20 cellular contexts compared by ENCODE assay signal in genomic region chr14:57375156-57375555, GRCh38. TPM values are rescaled to one million over a fixed set of nuclear protein-coding genes. Genes with fewer than 3 reads are reported as not detected.
A peak's percentile ranks its signal among the peaks of the same experiment; 100 is the strongest.
DNase-seq lines count a peak whose midpoint lies in the region; ATAC-seq and TF ChIP-seq lines count a peak whose summit lies in the region.
"Had no signal": no experiment of that assay in that cellular context is flagged by ENCODE, and none has a peak within 500 bp of the region (broad histone marks: within the 10 kb centered on the region; RNA-seq: fewer than 3 reads in every experiment).

No MANE protein-coding gene starts in this region.

- no peaks in the 10 kb centered on the region for H3K4me1 Mint-ChIP-seq in T-helper 17 cell
- H3K4me1 Mint-ChIP-seq in natural killer cell treated with Interleukin-12 subunit alpha and Interleukin-12 subunit beta and Interleukin-15 and Interleukin-18, amount 100 ng/mL, for 72 hours (ENCODE audit: low read depth in 2 of 2): no peaks in the 10 kb centered on the region
- H3K4me1 Mint-ChIP-seq: CD4-positive, CD25-positive, alpha-beta regulatory T cell; CD8-positive, alpha-beta memory T cell had no signal

- H3K27me3 Mint-ChIP-seq in T-helper 17 cell: peaks cover 18% of the 10 kb centered on the region
- H3K27me3 Mint-ChIP-seq in natural killer cell treated with Interleukin-12 subunit alpha and Interleukin-12 subunit beta and Interleukin-15 and Interleukin-18, amount 100 ng/mL, for 72 hours: peaks cover 5 to 9% of the 10 kb centered on the region in 2 donors

- no peaks in the 10 kb centered on the region for H3K36me3 Mint-ChIP-seq in T-helper 17 cell (ENCODE audit: low read depth)
- H3K36me3 Mint-ChIP-seq in natural killer cell treated with Interleukin-12 subunit alpha and Interleukin-12 subunit beta and Interleukin-15 and Interleukin-18, amount 100 ng/mL, for 72 hours: peaks cover 2% of the 10 kb centered on the region
- H3K36me3 Mint-ChIP-seq: CD4-positive, CD25-positive, alpha-beta regulatory T cell; CD8-positive, alpha-beta memory T cell had no signal

- intact Hi-C loops in A673 (cut with micrococcal nuclease; ENCODE audit: unreplicated experiment): loop anchor here (5.0 to 10.0 kb wide), 2 partner anchors 310 to 818 kb away; no protein-coding TSS in a partner anchor

- no TSS peak for BruUV-seq in A673 (replicated peaks; lab: Mats Ljungman, UMichigan)

- POLR2A ChIA-PET in A673 (lab: Charles Lee; ENCODE audit: low non-redundant PET): interaction anchor here (0.5 to 0.6 kb wide), 2 partner anchors 39 to 549 kb away, joined by 3 to 5 read pairs; no protein-coding TSS in a partner anchor

- CTCF ChIA-PET in A673 (lab: Charles Lee): no interaction called here

- H3K36me3 ChIP-seq in A673 (ENCODE audit: insufficient read depth, low read length, poor library complexity, severe bottlenecking): no peaks in the 10 kb centered on the region
- H3K36me3 ChIP-seq: BE2C had no signal

- peaks cover 11% of the 10 kb centered on the region for H3K4me1 ChIP-seq in A673 (ENCODE audit: insufficient read depth, low read length, poor library complexity, severe bottlenecking)
- H3K4me1 ChIP-seq: BE2C had no signal

- H3K4me3 ChIP-seq in A673 (ENCODE audit: low read depth, low read length, poor library complexity, severe bottlenecking): no peak overlapping the region
- H3K4me3 ChIP-seq: GM23248 had no signal

- no peaks in the 10 kb centered on the region for H3K9me3 Mint-ChIP-seq in natural killer cell treated with Interleukin-12 subunit alpha and Interleukin-12 subunit beta and Interleukin-15 and Interleukin-18, amount 100 ng/mL, for 72 hours
- H3K9me3 Mint-ChIP-seq: CD4-positive, CD25-positive, alpha-beta regulatory T cell; CD8-positive, alpha-beta memory T cell had no signal

- no peak overlapping the region for H3K4me3 Mint-ChIP-seq in T-helper 17 cell
- H3K4me3 Mint-ChIP-seq in natural killer cell treated with Interleukin-12 subunit alpha and Interleukin-12 subunit beta and Interleukin-15 and Interleukin-18, amount 100 ng/mL, for 72 hours: no peak overlapping the region
- H3K4me3 Mint-ChIP-seq: CD4-positive, CD25-positive, alpha-beta regulatory T cell; CD8-positive, alpha-beta memory T cell had no signal

- H3K27ac Mint-ChIP-seq in T-helper 17 cell: no peak overlapping the region
- H3K27ac Mint-ChIP-seq in natural killer cell treated with Interleukin-12 subunit alpha and Interleukin-12 subunit beta and Interleukin-15 and Interleukin-18, amount 100 ng/mL, for 72 hours: no peak overlapping the region
- H3K27ac Mint-ChIP-seq: CD4-positive, CD25-positive, alpha-beta regulatory T cell; CD8-positive, alpha-beta memory T cell had no signal

- TF ChIP-seq CTCF in A673 (conservative IDR thresholded peaks at IDR 0.05; ENCODE audit: low read depth, low read length): no peak

- DNase-seq in A673 (ENCODE audit: low spot score) (peak; percentile 76), H4 (ENCODE audit: low spot score) (peak; percentile 26), NCI-H2107 treated with DMSO at 0.1 percent for 48 hours (lab: John Stamatoyannopoulos, UW; ENCODE audit: unreplicated experiment) (peak; percentile 93), SW480 (ENCODE audit: low spot score) (peak; percentile 52), T-helper 17 cell (no peak), NCI-H82 (lab: John Stamatoyannopoulos, UW) (no peak)
- DNase-seq in natural killer cell treated with Interleukin-12 subunit alpha and Interleukin-12 subunit beta and Interleukin-15 and Interleukin-18, amount 100 ng/mL, for 72 hours (ENCODE audit: low spot score): no peak
- DNase-seq: ACHN; BE2C; C1 segment of cervical spinal cord; CD4-positive, CD25-positive, alpha-beta regulatory T cell; CD8-positive, alpha-beta memory T cell; COR-L47; DMS153; DMS79; GDM1; GM23248; H7 had no signal

- no peak for ATAC-seq in HG03432 (IDR thresholded peaks at IDR 0.05; ENCODE audit: unreplicated experiment)
- ATAC-seq in T-helper 17 cell: no peak
- ATAC-seq in natural killer cell treated with Interleukin-12 subunit alpha and Interleukin-12 subunit beta and Interleukin-15 and Interleukin-18, amount 100 ng/mL, for 72 hours: no peak
- ATAC-seq: HCT116 had no signal

- H3K9me3 ChIP-seq in A673 (ENCODE audit: low read depth, low read length, poor library complexity, severe bottlenecking): no peaks in the 10 kb centered on the region
- H3K9me3 ChIP-seq in T-helper 17 cell (ENCODE audit: control insufficient read depth, low read length, poor library complexity, severe bottlenecking): no peaks in the 10 kb centered on the region
- H3K9me3 ChIP-seq: BE2C had no signal

- H3K27ac ChIP-seq in A673 (ENCODE audit: low read depth, low read length, poor library complexity, severe bottlenecking): no peak overlapping the region
- H3K27ac ChIP-seq: GM23248 had no signal

- no peaks in the 10 kb centered on the region for H3K27me3 ChIP-seq in A673 (replicated peaks; ENCODE audit: insufficient read depth, low read depth, low read length, poor library complexity)

RNA-seq across cellular contexts. Expression of gene NAA30, which starts 15.2 kb away (rescaled TPM):
- total RNA-seq in A673 (2021): 26.5 and 34.3 TPM in 2 replicates
- 15.7 and 23.0 TPM in 2 replicates for total RNA-seq in H4 (2014; rRNA removed; shearing (Covaris generic))
- 10 to 100 TPM; 19.6 to 22.2 TPM for total RNA-seq in T-helper 17 cell
- total RNA-seq in natural killer cell treated with Interleukin-12 subunit alpha and Interleukin-12 subunit beta and Interleukin-15 and Interleukin-18, amount 100 ng/mL, for 72 hours: 10 to 100 TPM; 16.9 to 23.9 TPM

Comparison
In these comparisons a context has a peak if more than half of its experiments do, and no peak if none do; other contexts are left out.
1. DNase-seq: peak in A673 (single experiment), H4 (single experiment), NCI-H2107 treated with DMSO at 0.1 percent for 48 hours (single experiment) and SW480 (single experiment); none in T-helper 17 cell (0 of 3), natural killer cell treated with Interleukin-12 subunit alpha and Interleukin-12 subunit beta and Interleukin-15 and Interleukin-18, amount 100 ng/mL, for 72 hours (single experiment) and NCI-H82 (single experiment).